Comparison of ENCODE assay signal across 21 cellular contexts in the genomic region with DNA sequence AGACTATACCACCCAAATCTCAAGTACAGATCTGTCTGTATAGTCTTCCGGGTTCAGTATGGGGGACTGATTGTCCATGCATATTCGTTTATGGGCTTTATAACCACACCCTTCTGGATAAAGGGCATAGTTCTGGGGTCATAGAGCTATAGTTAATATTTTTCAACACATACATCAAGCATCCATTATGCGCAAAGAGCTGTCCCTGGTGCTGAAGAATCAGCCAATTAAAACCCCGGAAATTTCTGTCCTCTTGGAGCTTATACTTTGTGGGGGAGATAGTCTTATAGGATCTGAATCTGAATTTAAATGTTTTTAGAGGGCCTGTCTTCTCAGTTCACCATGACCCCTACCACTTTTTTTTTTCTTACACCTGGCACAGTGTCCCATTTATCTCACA.
"Had no signal": no experiment of that assay in that cellular context is flagged by ENCODE, and none has a peak within 500 bp of the region (broad histone marks: within the 10 kb centered on the region; RNA-seq: fewer than 3 reads in every experiment).

No MANE protein-coding gene starts in this region.

- H3K27ac Mint-ChIP-seq: activated CD8-positive, alpha-beta memory T cell treated with anti-CD3 and anti-CD28 coated beads, Interleukin-2, amount 10 ng/mL, durations not matched to agents 7 days and 5 days; activated naive CD4-positive, alpha-beta T cell treated with anti-CD3 and anti-CD28 coated beads, Interleukin-2, amount 50 U/mL, for 72 hours; brain; naive B cell; stimulated activated naive B cell treated with anti-CD40 and anti-IgM and Interleukin-4, amounts not matched to agents 10 μg/mL and 1 μg/mL and 100 μg/mL, for 72 hours had no signal

- H3K4me3 ChIP-seq: gastroesophageal sphincter, hepatocyte, lung, transverse colon had no signal

- H3K4me3 Mint-ChIP-seq: activated CD8-positive, alpha-beta memory T cell treated with anti-CD3 and anti-CD28 coated beads, Interleukin-2, amount 10 ng/mL, durations not matched to agents 7 days and 5 days; activated T-cell treated with anti-CD3 and anti-CD28 coated beads, Interleukin-2, amount 50 U/mL, for 4 hours; brain; central memory CD8-positive, alpha-beta T cell; naive B cell; stimulated activated naive B cell treated with anti-CD40 and anti-IgM and Interleukin-4, amounts not matched to agents 10 μg/mL and 1 μg/mL and 100 μg/mL, for 72 hours had no signal

- H3K27ac ChIP-seq: epithelial cell of prostate, gastroesophageal sphincter, hepatocyte, transverse colon had no signal

- H3K27me3 ChIP-seq: gastroesophageal sphincter, hepatocyte, transverse colon had no signal

- H3K79me2 ChIP-seq: hepatocyte had no signal

- H3K9me3 ChIP-seq: gastroesophageal sphincter, transverse colon had no signal

- H3K4me2 ChIP-seq: hepatocyte had no signal

- H3K4me1 Mint-ChIP-seq: activated CD8-positive, alpha-beta memory T cell treated with anti-CD3 and anti-CD28 coated beads, Interleukin-2, amount 10 ng/mL, durations not matched to agents 7 days and 5 days; brain; central memory CD8-positive, alpha-beta T cell; naive B cell; stimulated activated naive B cell treated with anti-CD40 and anti-IgM and Interleukin-4, amounts not matched to agents 10 μg/mL and 1 μg/mL and 100 μg/mL, for 72 hours had no signal

- H3K36me3 Mint-ChIP-seq: activated CD8-positive, alpha-beta memory T cell treated with anti-CD3 and anti-CD28 coated beads, Interleukin-2, amount 10 ng/mL, durations not matched to agents 7 days and 5 days; activated naive CD4-positive, alpha-beta T cell treated with anti-CD3 and anti-CD28 coated beads, Interleukin-2, amount 50 U/mL, for 72 hours; brain; naive B cell; stimulated activated naive B cell treated with anti-CD40 and anti-IgM and Interleukin-4, amounts not matched to agents 10 μg/mL and 1 μg/mL and 100 μg/mL, for 72 hours had no signal

- H2AFZ ChIP-seq: hepatocyte had no signal

- H3K36me3 ChIP-seq: gastroesophageal sphincter, transverse colon had no signal

- H3K27me3 Mint-ChIP-seq: activated CD8-positive, alpha-beta memory T cell treated with anti-CD3 and anti-CD28 coated beads, Interleukin-2, amount 10 ng/mL, durations not matched to agents 7 days and 5 days; central memory CD8-positive, alpha-beta T cell; stimulated activated naive B cell treated with anti-CD40 and anti-IgM and Interleukin-4, amounts not matched to agents 10 μg/mL and 1 μg/mL and 100 μg/mL, for 72 hours had no signal

- ATAC-seq: activated CD8-positive, alpha-beta memory T cell treated with anti-CD3 and anti-CD28 coated beads, Interleukin-2, amount 10 ng/mL, durations not matched to agents 7 days and 5 days; activated naive CD4-positive, alpha-beta T cell treated with anti-CD3 and anti-CD28 coated beads, Interleukin-2, amount 50 U/mL, for 72 hours; activated T-cell treated with anti-CD3 and anti-CD28 coated beads, Interleukin-2, amount 50 U/mL, for 4 hours; gastroesophageal sphincter; sciatic nerve; stimulated activated naive B cell treated with anti-CD40 and anti-IgM and Interleukin-4, amounts not matched to agents 10 μg/mL and 1 μg/mL and 100 μg/mL, for 72 hours had no signal

- H3K9me3 Mint-ChIP-seq: activated T-cell treated with anti-CD3 and anti-CD28 coated beads, Interleukin-2, amount 50 U/mL, for 4 hours; central memory CD8-positive, alpha-beta T cell; stimulated activated naive B cell treated with anti-CD40 and anti-IgM and Interleukin-4, amounts not matched to agents 10 μg/mL and 1 μg/mL and 100 μg/mL, for 72 hours had no signal

- DNase-seq: activated CD4-positive, alpha-beta T cell treated with anti-CD3 and anti-CD28 coated beads, Interleukin-2, amount 50 U/mL, for 48 hours; activated CD4-positive, CD25-positive, alpha-beta regulatory T cell treated with anti-CD3 and anti-CD28 coated beads, Interleukin-2, amount 50 U/mL, for 72 hours; activated CD8-positive, alpha-beta memory T cell treated with anti-CD3 and anti-CD28 coated beads, Interleukin-2, amount 10 ng/mL, durations not matched to agents 7 days and 5 days; activated effector memory CD4-positive, alpha-beta T cell treated with anti-CD3 and anti-CD28 coated beads, Interleukin-2, amount 50 U/mL, for 16 hours; activated T-cell treated with anti-CD3 and anti-CD28 coated beads, Interleukin-2, amount 50 U/mL, for 4 hours; amniotic stem cell; effector memory CD4-positive, alpha-beta T cell; kidney glomerular epithelial cell; naive B cell; nucleus accumbens; stimulated activated CD4-positive, alpha-beta T cell treated with anti-CD3 and anti-CD28 coated beads, Interleukin-2, amount 100 ng/mL, for 24 hours; stimulated activated naive B cell treated with anti-CD40 and anti-IgM and Interleukin-4, amounts not matched to agents 10 μg/mL and 1 μg/mL and 100 μg/mL, for 72 hours; transverse colon had no signal

- H3K4me1 ChIP-seq: gastroesophageal sphincter, transverse colon had no signal
